In genomic region chr6:152648090-152648489, GRCh38 we compare ENCODE assay signal across 33 cellular contexts. TPM values are rescaled to one million over a fixed set of nuclear protein-coding genes. Genes with fewer than 3 reads are reported as not detected.
DNase-seq lines count a peak whose midpoint lies in the region; ATAC-seq and TF ChIP-seq lines count a peak whose summit lies in the region.
"Had no signal": no experiment of that assay in that cellular context is flagged by ENCODE, and none has a peak within 500 bp of the region (broad histone marks: within the 10 kb centered on the region; RNA-seq: fewer than 3 reads in every experiment).

No MANE protein-coding gene starts in this region.

- no peaks in the 10 kb centered on the region for H3K4me1 ChIP-seq in left ventricle myocardium inferior
- H3K4me1 ChIP-seq in uterus = peaks cover 0 to 5% of the 10 kb centered on the region in 2 donors
- H3K4me1 ChIP-seq: BLaER1, Caco-2, gastrocnemius medialis, tibial nerve had no signal

- H3K4me3 ChIP-seq in left ventricle myocardium inferior = no peak overlapping the region
- no peak overlapping the region for H3K4me3 ChIP-seq in uterus
- H3K4me3 ChIP-seq: BLaER1, gastrocnemius medialis, lower lobe of right lung, ovary, tibial nerve had no signal

- ATAC-seq in Right ventricle myocardium inferior = peak; percentile 84
- ATAC-seq: activated T-cell treated with anti-CD3 and anti-CD28 coated beads, Interleukin-2, amount 50 U/mL, for 4 hours; stimulated activated naive CD8-positive, alpha-beta T cell treated with anti-CD3 and anti-CD28 coated beads, Interleukin-15, Interleukin-2, amounts not matched to agents 100 U/mL and 50 U/mL, for 24 hours had no signal

- TF ChIP-seq POLR2A in uterus (IDR thresholded peaks at IDR 0.05) = no peak

- no peak for DNase-seq in Right ventricle myocardium inferior (ENCODE audit: missing footprints)
- no peak for DNase-seq in cardiac septum (ENCODE audit: low spot score)
- peak; percentile 20 to 34 for DNase-seq in cerebellar nuclear complex (lab: John Stamatoyannopoulos, UW)
- no peak for DNase-seq in left ventricle myocardium inferior
- DNase-seq in uterus = no peak
- DNase-seq in HuH-7 (ENCODE audit: low spot score) = no peak
- no peak for DNase-seq in NCI-H345 treated with DMSO at 0.1 percent for 48 hours (lab: John Stamatoyannopoulos, UW; ENCODE audit: unreplicated experiment)
- DNase-seq in GM13977 (ENCODE audit: low spot score) = no peak
- DNase-seq: activated CD4-positive, alpha-beta T cell treated with anti-CD3 and anti-CD28 coated beads for 4 hours; activated CD8-positive, alpha-beta memory T cell treated with anti-CD3 and anti-CD28 coated beads for 24 hours; activated naive CD4-positive, alpha-beta T cell treated with anti-CD3 and anti-CD28 coated beads, Interleukin-2, amount 50 U/mL, for 16 hours; activated T-cell treated with anti-CD3 and anti-CD28 coated beads, Interleukin-2, amount 50 U/mL, for 4 hours; aorta; Caco-2; DMS79 treated with DMSO at 0.1 percent for 48 hours; gastrocnemius medialis; H7; hypothalamus; lower lobe of right lung; NCI-H187 treated with DMSO at 0.1 percent for 48 hours; NCI-H2227 treated with DMSO at 0.1 percent for 48 hours; NCI-H774; nephron progenitor cell; ovary; retina; SK-N-SH; stimulated activated naive CD8-positive, alpha-beta T cell treated with anti-CD3 and anti-CD28 coated beads, Interleukin-15, Interleukin-2, amounts not matched to agents 100 U/mL and 50 U/mL, for 24 hours had no signal

- H3K27ac ChIP-seq in left ventricle myocardium inferior (replicated peaks) (peak overlapping the region; percentile 18), uterus (peak overlapping the region; percentile 47 to 59)
- H3K27ac ChIP-seq: 22Rv1, BLaER1, gastrocnemius medialis, lower lobe of right lung, ovary, RWPE1, tibial nerve had no signal

- in situ Hi-C loops in GM13977 (cut with MboI; ENCODE audit: low pct_unique_long_range_greater_than_20kb, low sequenced_read_pairs, unreplicated experiment) = no loop called here

- no peaks in the 10 kb centered on the region for H3K9me3 ChIP-seq in left ventricle myocardium inferior (replicated peaks)
- no peaks in the 10 kb centered on the region for H3K9me3 ChIP-seq in uterus
- H3K9me3 ChIP-seq: BLaER1, Caco-2, gastrocnemius medialis, lower lobe of right lung, ovary, SK-N-SH, tibial nerve had no signal

- intact Hi-C loops in Right ventricle myocardium inferior (cut with DNase I) = loop anchor here (10.0 kb wide), 1 partner anchor 163 kb away; no protein-coding TSS in a partner anchor
- intact Hi-C loops in cardiac septum (cut with DNase I) = no loop called here
- intact Hi-C loops in left ventricle myocardium inferior (cut with micrococcal nuclease) = no loop called here
- intact Hi-C loops in uterus (cut with DNase I; ENCODE audit: low total_unique reads) = no loop called here

- TF ChIP-seq CTCF in left ventricle myocardium inferior (IDR thresholded peaks at IDR 0.05; ENCODE audit: borderline replicate concordance) (no peak), uterus (IDR thresholded peaks at IDR 0.05) (no peak), GM13977 (IDR thresholded peaks at IDR 0.05; ENCODE audit: extremely low read depth, insufficient read depth, missing control alignments) (no peak)

- H3K27me3 ChIP-seq in left ventricle myocardium inferior (ENCODE audit: low read depth) (peaks cover 6% of the 10 kb centered on the region), uterus (no peaks in the 10 kb centered on the region)
- H3K27me3 ChIP-seq: BLaER1, gastrocnemius medialis, ovary, tibial nerve had no signal

- H3K36me3 ChIP-seq in left ventricle myocardium inferior (no peaks in the 10 kb centered on the region), uterus (no peaks in the 10 kb centered on the region)
- H3K36me3 ChIP-seq: BLaER1, gastrocnemius medialis, lower lobe of right lung, ovary, tibial nerve had no signal

RNA-seq across cellular contexts. Expression of gene SYNE1, which starts 10.9 kb away (rescaled TPM):
- 84.2 TPM for total RNA-seq in Right ventricle myocardium inferior
- total RNA-seq in cardiac septum = 103 TPM
- total RNA-seq in left ventricle myocardium inferior = 105 TPM
- 100 to 1,000 TPM; 134 to 339 (median 181) TPM for total RNA-seq in uterus

RNA-seq across cellular contexts. Expression of gene MYCT1, which starts 49.6 kb away (rescaled TPM):
- total RNA-seq in Right ventricle myocardium inferior (17.6 TPM), cardiac septum (9.6 TPM), left ventricle myocardium inferior (15.0 TPM), uterus (10 to 100 TPM in 3 of 4 donors, 1 to 10 TPM in 1; 10.0 to 30.3 (median 25.3) TPM)
- total RNA-seq: activated T-cell treated with anti-CD3 and anti-CD28 coated beads, Interleukin-2, amount 50 U/mL, for 4 hours; Caco-2; LHCN-M2; T-helper 2 cell treated with Interferon-gamma antibody and Interleukin-4, amounts not matched to agents 100 ng/mL and 5 ng/mL, for 36 hours had no signal

Comparison
In these comparisons a context has a peak if more than half of its experiments do, and no peak if none do; other contexts are left out.
1. DNase-seq: peak in cerebellar nuclear complex (2 of 2); none in Right ventricle myocardium inferior (single experiment), cardiac septum (single experiment), left ventricle myocardium inferior (single experiment), uterus (0 of 2), HuH-7 (single experiment), NCI-H345 treated with DMSO at 0.1 percent for 48 hours (single experiment) and GM13977 (single experiment).